1 cellular context compared by ENCODE assay signal in genomic region chr17:13806023-13806553, GRCh38.
TF ChIP-seq lines count a peak whose summit lies in the region.

No MANE protein-coding gene starts in this region.

TF ChIP-seq in K562, 482 proteins besides CTCF, POLR2A, EP300 and RAD21 (continued from another document and continues in another):
- TF ChIP-seq PBX2 (CRISPR knock-in tag; IDR thresholded peaks at IDR 0.05; ENCODE audit: low read depth) (no peak), PBX2 (tag; conservative IDR thresholded peaks at IDR 0.05; ENCODE audit: low read depth) (peak; percentile 47; the same call in 1 of the 2 replicates), MYC (IDR thresholded peaks at IDR 0.05; ENCODE audit: low read depth, low read length) (no peak), MYC (CRISPR knock-in tag; IDR thresholded peaks at IDR 0.05; ENCODE audit: borderline replicate concordance, low read depth) (no peak), TAL1 (IDR thresholded peaks at IDR 0.05) (peak; percentile 69), ZNF232 (CRISPR knock-in tag; IDR thresholded peaks at IDR 0.05) (no peak), BRD4 (IDR thresholded peaks at IDR 0.05) (no peak), CHCHD3 (CRISPR knock-in tag; IDR thresholded peaks at IDR 0.05) (no peak), PHB2 (IDR thresholded peaks at IDR 0.05; ENCODE audit: low read depth) (no peak), E2F6 (IDR thresholded peaks at IDR 0.05; ENCODE audit: borderline replicate concordance in 1 of 2, extremely low read depth in 1 of 2, insufficient read depth in 1 of 2, insufficient read length in 1 of 2, low read depth in 1 of 2, low read length in 1 of 2, poor library complexity in 1 of 2, severe bottlenecking in 1 of 2) (no peak), SNIP1 (IDR thresholded peaks at IDR 0.05; ENCODE audit: low read depth) (no peak), E2F5 (CRISPR knock-in tag; IDR thresholded peaks at IDR 0.05) (no peak), CBFA2T2 (conservative IDR thresholded peaks at IDR 0.05) (peak; percentile 48), MLLT1 (IDR thresholded peaks at IDR 0.05) (no peak), MAFF (IDR thresholded peaks at IDR 0.05; ENCODE audit: low read length) (0 out of 2 replicates have a peak, but pooled peaks have one; percentile 12), BHLHE40 (IDR thresholded peaks at IDR 0.05; ENCODE audit: low read length) (no peak), GTF2E2 (tag; IDR thresholded peaks at IDR 0.05) (no peak), NCOR1 (IDR thresholded peaks at IDR 0.05) (peak; percentile 34; the same call in 1 of the 2 replicates), ZNF398 (CRISPR knock-in tag; IDR thresholded peaks at IDR 0.05) (no peak), SLC30A9 (CRISPR knock-in tag; IDR thresholded peaks at IDR 0.05) (no peak), ZNF444 (CRISPR knock-in tag; IDR thresholded peaks at IDR 0.05) (no peak), DMBX1 (CRISPR knock-in tag; IDR thresholded peaks at IDR 0.05; ENCODE audit: borderline replicate concordance) (no peak), MAFG (tag; conservative IDR thresholded peaks at IDR 0.05) (peak; percentile 59), LCOR (CRISPR knock-in tag; IDR thresholded peaks at IDR 0.05) (no peak), RBM15 (IDR thresholded peaks at IDR 0.05; ENCODE audit: insufficient read depth, low read length) (no peak), TRIM28 (IDR thresholded peaks at IDR 0.05) (no peak), MXD1 (CRISPR knock-in tag; IDR thresholded peaks at IDR 0.05; ENCODE audit: borderline replicate concordance, poor library complexity, severe bottlenecking) (no peak), TFAP4 (CRISPR knock-in tag; IDR thresholded peaks at IDR 0.05; ENCODE audit: borderline replicate concordance) (peak; percentile 62; the same call in 1 of the 2 replicates), MNT (conservative IDR thresholded peaks at IDR 0.05) (no peak), ZNF280A (IDR thresholded peaks at IDR 0.05; ENCODE audit: low read depth, partially characterized antibody) (no peak), GABPB2 (CRISPR knock-in tag; conservative IDR thresholded peaks at IDR 0.05) (no peak), NFE2 (IDR thresholded peaks at IDR 0.05; ENCODE audit: low read depth) (peak; percentile 69), ZNF696 (CRISPR knock-in tag; conservative IDR thresholded peaks at IDR 0.05) (no peak), DNMT1 (IDR thresholded peaks at IDR 0.05) (no peak), TCF3 (CRISPR knock-in tag; IDR thresholded peaks at IDR 0.05) (peak; percentile 57; the same call in 1 of the 2 replicates), ZNF23 (CRISPR knock-in tag; IDR thresholded peaks at IDR 0.05) (no peak), ZNF583 (CRISPR knock-in tag; IDR thresholded peaks at IDR 0.05) (no peak), CEBPZ (IDR thresholded peaks at IDR 0.05; ENCODE audit: borderline replicate concordance, low read depth, low read length) (no peak), ZNF311 (CRISPR knock-in tag; IDR thresholded peaks at IDR 0.05) (no peak), ZNF316 (IDR thresholded peaks at IDR 0.05) (peak; percentile 21; the same call in 1 of the 2 replicates), SRSF3 (IDR thresholded peaks at IDR 0.05; ENCODE audit: insufficient read depth, low read length) (no peak), ZNF445 (CRISPR knock-in tag; IDR thresholded peaks at IDR 0.05; ENCODE audit: low read depth) (no peak), ZNF274 (IDR thresholded peaks at IDR 0.05; ENCODE audit: borderline replicate concordance, low read depth, low read length) (no peak), KDM5B (IDR thresholded peaks at IDR 0.05; ENCODE audit: insufficient replicate concordance, low read depth, low read length) (no peak), FOXK1 (CRISPR knock-in tag; IDR thresholded peaks at IDR 0.05; ENCODE audit: borderline replicate concordance) (no peak), ELF4 (CRISPR knock-in tag; IDR thresholded peaks at IDR 0.05) (no peak), ZKSCAN8 (CRISPR knock-in tag; IDR thresholded peaks at IDR 0.05) (no peak), ZBED1 (IDR thresholded peaks at IDR 0.05) (no peak), C11orf30 (IDR thresholded peaks at IDR 0.05; ENCODE audit: low read depth) (peak; percentile 16; the same call in 1 of the 2 replicates), ZNF253 (CRISPR knock-in tag; conservative IDR thresholded peaks at IDR 0.05) (no peak), U2AF2 (optimal IDR thresholded peaks at IDR 0.05; ENCODE audit: low read depth, low read length) (no peak), POLR2B (IDR thresholded peaks at IDR 0.05; ENCODE audit: low read depth, partially characterized antibody) (no peak), NR1H2 (CRISPR knock-in tag; IDR thresholded peaks at IDR 0.05) (no peak), SP2 (IDR thresholded peaks at IDR 0.05; ENCODE audit: extremely low read depth, low read depth, low read length, poor library complexity, severe bottlenecking) (no peak), FOXK2 (conservative IDR thresholded peaks at IDR 0.05 in 1 of 2, IDR thresholded peaks at IDR 0.05 in 1 of 2; ENCODE audit: low read depth in 2 of 2) (no peak), ZNF431 (CRISPR knock-in tag; IDR thresholded peaks at IDR 0.05) (no peak), MTA2 (IDR thresholded peaks at IDR 0.05; ENCODE audit: low read depth) (peak; percentile 37; the same call in 1 of the 2 replicates), KAT8 (IDR thresholded peaks at IDR 0.05; ENCODE audit: low read depth) (no peak), ZFP1 (CRISPR knock-in tag; IDR thresholded peaks at IDR 0.05) (no peak), ZFX (CRISPR knock-in tag; IDR thresholded peaks at IDR 0.05) (no peak), HSF4 (CRISPR knock-in tag; IDR thresholded peaks at IDR 0.05; ENCODE audit: borderline replicate concordance) (no peak)
